In the genomic region with DNA sequence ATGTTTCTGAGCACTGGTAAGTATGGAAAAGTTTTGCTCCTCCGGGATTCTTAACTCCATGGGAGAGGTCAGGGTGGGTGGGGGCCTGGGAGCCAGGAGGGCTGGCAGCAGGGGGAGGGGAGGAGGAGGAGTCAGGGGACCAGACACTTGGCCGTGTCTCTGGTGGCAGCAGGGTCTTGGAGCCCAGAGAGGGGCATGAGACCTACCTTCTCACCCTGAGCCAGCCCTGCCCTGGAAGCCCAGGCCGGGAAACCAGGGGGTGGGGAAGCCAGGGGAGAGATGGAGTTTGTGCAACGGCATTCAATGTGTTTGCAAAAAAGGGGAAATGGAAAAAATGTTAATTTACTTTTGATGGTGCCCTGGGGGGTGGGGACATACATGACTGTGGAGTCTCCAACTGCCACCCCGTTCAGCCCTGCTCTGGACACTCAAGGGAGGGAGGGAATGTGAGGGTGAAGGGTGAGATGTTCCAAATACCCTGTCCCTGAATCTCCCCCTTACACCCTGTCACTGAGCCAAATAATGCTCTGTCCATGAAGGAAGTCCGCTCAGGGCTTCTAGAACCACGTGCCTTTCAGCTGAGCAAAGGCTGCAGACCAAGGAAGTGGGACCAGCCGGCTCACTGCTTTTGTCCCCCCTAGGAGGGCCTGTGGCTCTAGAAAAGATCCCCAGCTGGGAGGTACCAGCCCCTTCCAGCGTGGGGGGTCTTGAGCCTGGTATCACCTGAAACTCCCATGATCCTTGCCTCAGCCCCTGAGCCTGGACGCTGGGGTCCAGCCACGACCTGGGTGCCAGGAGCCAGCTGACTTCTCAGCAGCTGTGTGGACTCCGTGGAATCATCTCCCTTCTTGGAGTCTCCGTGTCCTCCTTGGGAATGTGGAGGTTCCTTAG, we compare ENCODE assay signal across 15 cellular contexts. TPM values are rescaled to one million over a fixed set of nuclear protein-coding genes. Genes with fewer than 3 reads are reported as not detected.
A peak's percentile ranks its signal among the peaks of the same experiment; 100 is the strongest.
DNase-seq lines count a peak whose midpoint lies in the region; ATAC-seq and TF ChIP-seq lines count a peak whose summit lies in the region.
"Had no signal": no experiment of that assay in that cellular context is flagged by ENCODE, and none has a peak within 500 bp of the region (broad histone marks: within the 10 kb centered on the region; RNA-seq: fewer than 3 reads in every experiment).

No MANE protein-coding gene starts in this region.

- intact Hi-C loops in Right ventricle myocardium superior (cut with DNase I) (no loop called here), Right ventricle myocardium inferior (cut with DNase I) (no loop called here), upper lobe of right lung (cut with DNase I) (no loop called here)

- H3K27ac ChIP-seq in upper lobe of right lung = no peak overlapping the region
- H3K27ac ChIP-seq: coronary artery had no signal

- H3K27me3 Mint-ChIP-seq in osteocyte (ENCODE audit: unreplicated experiment) (no peaks in the 10 kb centered on the region), type B pancreatic cell (no peaks in the 10 kb centered on the region)
- H3K27me3 Mint-ChIP-seq: activated naive CD8-positive, alpha-beta T cell had no signal

- H3K9me3 Mint-ChIP-seq in osteocyte (ENCODE audit: unreplicated experiment) (no peaks in the 10 kb centered on the region), type B pancreatic cell (no peaks in the 10 kb centered on the region)

- no peak overlapping the region for H3K4me3 Mint-ChIP-seq in osteocyte (ENCODE audit: unreplicated experiment)
- no peak overlapping the region for H3K4me3 Mint-ChIP-seq in type B pancreatic cell
- H3K4me3 Mint-ChIP-seq: activated naive CD8-positive, alpha-beta T cell had no signal

- no peak for DNase-seq in Right ventricle myocardium superior
- DNase-seq in Right ventricle myocardium inferior (ENCODE audit: missing footprints) = no peak
- peak; percentile 44 for DNase-seq in UCSD-AML1 (lab: John Stamatoyannopoulos, UW; ENCODE audit: unreplicated experiment)
- peak; percentile 6 for DNase-seq in inferior parietal cortex (ENCODE audit: extremely low spot score)
- peak; percentile 55 for DNase-seq in upper lobe of right lung
- DNase-seq in osteocyte (ENCODE audit: extremely low spot score, unreplicated experiment) = no peak
- no peak for DNase-seq in type B pancreatic cell (ENCODE audit: extremely low spot score, unreplicated experiment)
- DNase-seq: activated CD4-positive, alpha-beta T cell treated with anti-CD3 and anti-CD28 coated beads, Interleukin-2, amount 50 U/mL, for 48 hours; DMS53; NCI-H1092 treated with DMSO at 0.1 percent for 48 hours; NCI-H510A had no signal

- no peak for TF ChIP-seq CTCF in upper lobe of right lung (IDR thresholded peaks at IDR 0.05)
- TF ChIP-seq CTCF in osteocyte (IDR thresholded peaks at IDR 0.05) = no peak
- TF ChIP-seq CTCF in type B pancreatic cell (conservative IDR thresholded peaks at IDR 0.05) = no peak

- H3K4me1 ChIP-seq in upper lobe of right lung = peaks cover 9% of the 10 kb centered on the region

- H3K27me3 ChIP-seq in upper lobe of right lung = no peaks in the 10 kb centered on the region

- no peak overlapping the region for H3K27ac Mint-ChIP-seq in osteocyte (ENCODE audit: unreplicated experiment)
- no peak overlapping the region for H3K27ac Mint-ChIP-seq in type B pancreatic cell
- H3K27ac Mint-ChIP-seq: activated naive CD8-positive, alpha-beta T cell had no signal

- peak; percentile 27 for ATAC-seq in Right ventricle myocardium superior (ENCODE audit: poor library complexity)
- ATAC-seq in Right ventricle myocardium inferior = no peak
- peak; percentile 63 for ATAC-seq in upper lobe of right lung
- no peak for ATAC-seq in GM21529 (IDR thresholded peaks at IDR 0.05; ENCODE audit: unreplicated experiment)

- H3K4me1 Mint-ChIP-seq in osteocyte (ENCODE audit: unreplicated experiment) (peaks cover 17% of the 10 kb centered on the region), type B pancreatic cell (ENCODE audit: unreplicated experiment) (peaks cover 3% of the 10 kb centered on the region)

- no peaks in the 10 kb centered on the region for H3K9me3 ChIP-seq in upper lobe of right lung

- no peaks in the 10 kb centered on the region for H3K36me3 ChIP-seq in upper lobe of right lung

- H3K36me3 Mint-ChIP-seq in osteocyte (ENCODE audit: unreplicated experiment) = no peaks in the 10 kb centered on the region
- H3K36me3 Mint-ChIP-seq in type B pancreatic cell = no peaks in the 10 kb centered on the region
- H3K36me3 Mint-ChIP-seq: activated naive CD8-positive, alpha-beta T cell had no signal

- no peak overlapping the region for H3K4me3 ChIP-seq in upper lobe of right lung
- H3K4me3 ChIP-seq: coronary artery had no signal

RNA-seq across cellular contexts. Expression of a gene that starts 48.3 kb away (rescaled TPM):
- total RNA-seq in Right ventricle myocardium superior (not detected), Right ventricle myocardium inferior (not detected), upper lobe of right lung (not detected), osteocyte (not detected in 2 replicates), type B pancreatic cell (ENCODE audit: low replicate concordance) (0.57 TPM in 1 of 2 replicates, not detected in the other)
- total RNA-seq: lower leg skin had no signal

Comparison
In these comparisons a context has a peak if more than half of its experiments do, and no peak if none do; other contexts are left out.
1. ATAC-seq: peak in Right ventricle myocardium superior (single experiment) and upper lobe of right lung (single experiment); none in Right ventricle myocardium inferior (single experiment) and GM21529 (single experiment).
2. DNase-seq: peak in UCSD-AML1 (single experiment), inferior parietal cortex (single experiment) and upper lobe of right lung (single experiment); none in Right ventricle myocardium superior (single experiment), Right ventricle myocardium inferior (single experiment), osteocyte (single experiment) and type B pancreatic cell (single experiment).